ENCODE assay signal across 8 cellular contexts in the genomic region with DNA sequence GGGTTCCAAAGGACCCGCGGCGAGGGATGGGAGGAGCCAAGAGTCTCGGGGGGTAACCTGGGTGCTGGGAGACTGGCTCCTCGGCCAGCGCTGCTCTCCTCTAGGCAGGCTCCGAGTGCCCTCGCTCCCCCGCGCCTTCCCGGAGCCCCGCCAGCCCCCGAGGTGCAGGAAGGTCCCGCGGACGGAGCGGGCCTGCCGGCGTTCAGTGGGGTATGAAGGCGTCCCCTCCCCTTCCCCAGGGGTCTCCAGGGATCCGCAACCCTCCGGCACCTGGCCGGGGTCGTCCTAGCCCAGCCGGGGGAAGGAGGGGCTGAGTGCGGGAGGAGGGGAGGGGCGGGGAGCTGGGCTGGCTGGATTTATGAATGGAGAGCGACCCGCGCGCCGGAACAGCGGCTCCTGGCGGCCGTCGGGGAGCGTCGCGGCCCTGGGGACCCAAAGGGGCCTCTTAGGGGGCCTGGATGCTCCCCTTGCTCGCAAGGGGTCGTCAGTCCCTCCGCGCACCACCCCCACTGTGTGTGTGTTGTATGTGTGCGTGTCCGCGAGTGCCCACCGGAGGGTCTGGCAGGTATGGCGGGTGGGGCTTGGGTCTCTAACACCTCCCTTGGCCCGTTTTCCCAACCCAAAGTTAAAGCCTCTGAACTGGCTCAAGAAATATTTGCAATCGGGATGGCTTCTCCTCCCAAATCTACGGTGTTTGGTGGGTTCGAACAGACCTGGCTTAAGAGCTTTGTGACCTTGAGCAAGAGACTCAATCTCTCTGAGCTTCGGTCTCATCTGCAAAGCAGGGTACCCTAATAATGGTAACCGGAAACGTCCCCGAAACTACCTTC. TPM values are rescaled to one million over a fixed set of nuclear protein-coding genes. Genes with fewer than 3 reads are reported as not detected.
A peak's percentile ranks its signal among the peaks of the same experiment; 100 is the strongest.
DNase-seq lines count a peak whose midpoint lies in the region; TF ChIP-seq lines count a peak whose summit lies in the region.

No MANE protein-coding gene starts in this region.

- DNase-seq in NCI-H1092 (lab: John Stamatoyannopoulos, UW) (peak; percentile 19), NCI-H1092 treated with DMSO at 0.1 percent for 48 hours (lab: John Stamatoyannopoulos, UW) (no peak), MM.1S (peak; percentile 31), suprapubic skin (ENCODE audit: low spot score in 2 of 2) (peak in 1 of 2 donors; percentile 72), SKM-1 (lab: John Stamatoyannopoulos, UW; ENCODE audit: unreplicated experiment) (no peak)
- peak; percentile 48 for DNase-seq in activated CD4-positive, CD25-positive, alpha-beta regulatory T cell treated with anti-CD3 and anti-CD28 coated beads, Interleukin-2, amount 50 U/mL, for 72 hours

- H3K27ac ChIP-seq in MM.1S (ENCODE audit: low read length) = no peak overlapping the region
- no peak overlapping the region for H3K27ac ChIP-seq in ectodermal cell (ENCODE audit: insufficient read depth, low read depth, low read length, poor library complexity, severe bottlenecking)
- no peak overlapping the region for H3K27ac ChIP-seq in suprapubic skin

- H4K20me1 ChIP-seq in MM.1S (ENCODE audit: insufficient read depth, low read length) = no peaks in the 10 kb centered on the region

- H2AFZ ChIP-seq in MM.1S (ENCODE audit: low read length) = peak overlapping the region; percentile 94

- peak overlapping the region; percentile 98 for H3K4me2 ChIP-seq in MM.1S (ENCODE audit: low read depth, low read length)

- H3K9me3 ChIP-seq in MM.1S (replicated peaks; ENCODE audit: insufficient read depth, low read length) (no peaks in the 10 kb centered on the region), ectodermal cell (ENCODE audit: control insufficient read depth, low read length) (no peaks in the 10 kb centered on the region), mucosa of stomach (ENCODE audit: control insufficient read depth, low read length) (no peaks in the 10 kb centered on the region), suprapubic skin (no peaks in the 10 kb centered on the region)

- H3K9ac ChIP-seq in MM.1S (ENCODE audit: low read length) (peak overlapping the region; percentile 44; the same call in 1 of the 2 replicates), mucosa of stomach (ENCODE audit: low read length) (peak overlapping the region; percentile 34)

- H3K79me2 ChIP-seq in MM.1S (ENCODE audit: low read length) = no peaks in the 10 kb centered on the region

- no peaks in the 10 kb centered on the region for H3K9me2 ChIP-seq in MM.1S (replicated peaks; ENCODE audit: insufficient read depth, low read length)

- H3F3A ChIP-seq in MM.1S (ENCODE audit: insufficient read depth, low read length) = no peaks in the 10 kb centered on the region

- H3K27me3 ChIP-seq in MM.1S (replicated peaks; ENCODE audit: insufficient read depth, low read length) = peaks cover 18% of the 10 kb centered on the region
- peaks cover 35% of the 10 kb centered on the region for H3K27me3 ChIP-seq in ectodermal cell (ENCODE audit: control insufficient read depth, insufficient read depth, low read length, poor library complexity, severe bottlenecking)
- peaks cover 45% of the 10 kb centered on the region for H3K27me3 ChIP-seq in mucosa of stomach (ENCODE audit: control insufficient read depth, insufficient read depth, low read length)
- peaks cover 33% of the 10 kb centered on the region for H3K27me3 ChIP-seq in suprapubic skin

- WGBS in ectodermal cell, 2 experiments = 12% methylated on average over 56 of the region's 56 CpGs
- 33% methylated on average over 15 of the region's 56 CpGs for WGBS in suprapubic skin

- H3K4me3 ChIP-seq in MM.1S (ENCODE audit: low read length) (peak overlapping the region; percentile 71), ectodermal cell (ENCODE audit: insufficient read depth, low read depth, low read length) (peak overlapping the region; percentile 52), mucosa of stomach (ENCODE audit: low read length) (no peak overlapping the region), suprapubic skin (peak overlapping the region; percentile 56)

- H3K36me3 ChIP-seq in MM.1S (replicated peaks; ENCODE audit: insufficient read depth, low read length) (no peaks in the 10 kb centered on the region), ectodermal cell (ENCODE audit: control insufficient read depth, insufficient read depth, low read length) (no peaks in the 10 kb centered on the region), mucosa of stomach (ENCODE audit: control insufficient read depth, insufficient read depth, low read length) (no peaks in the 10 kb centered on the region), suprapubic skin (no peaks in the 10 kb centered on the region)

- TF ChIP-seq EP300 in suprapubic skin (IDR thresholded peaks at IDR 0.05) = no peak

- TF ChIP-seq POLR2A in suprapubic skin (IDR thresholded peaks at IDR 0.05) = no peak

- H3K4me1 ChIP-seq in MM.1S (ENCODE audit: low read length) (no peaks in the 10 kb centered on the region), ectodermal cell (ENCODE audit: control insufficient read depth, insufficient read depth, low read length) (peaks cover 5% of the 10 kb centered on the region), mucosa of stomach (ENCODE audit: control insufficient read depth, insufficient read depth, low read length) (peaks cover 7% of the 10 kb centered on the region), suprapubic skin (peaks cover 13% of the 10 kb centered on the region)

- TF ChIP-seq CTCF in MM.1S (IDR thresholded peaks at IDR 0.05; ENCODE audit: low read length) (peak; percentile 78), suprapubic skin (IDR thresholded peaks at IDR 0.05) (peak; percentile 32 to 92)

RNA-seq across cellular contexts. Expression of a gene that starts 0.6 kb away (rescaled TPM):
- not detected for polyA plus RNA-seq in ectodermal cell (2013, experiment 1 of 4)
- not detected for polyA plus RNA-seq in ectodermal cell (2013, experiment 2 of 4)
- not detected for polyA plus RNA-seq in ectodermal cell (2013, experiment 3 of 4)
- polyA plus RNA-seq in ectodermal cell (2013, experiment 4 of 4) = not detected
- total RNA-seq in suprapubic skin = not detected

RNA-seq across cellular contexts. Expression of a gene that starts 26.5 kb away (rescaled TPM):
- polyA plus RNA-seq in ectodermal cell (2013, experiment 1 of 4) = 54.4 TPM
- 51.9 TPM for polyA plus RNA-seq in ectodermal cell (2013, experiment 2 of 4)
- 40.6 TPM for polyA plus RNA-seq in ectodermal cell (2013, experiment 3 of 4)
- polyA plus RNA-seq in ectodermal cell (2013, experiment 4 of 4) = 46.1 TPM
- total RNA-seq in suprapubic skin = 100 to 1,000 TPM in 3 of 4 donors, 10 to 100 TPM in 1; 97.9 to 117 (median 103) TPM

RNA-seq across cellular contexts. Expression of a gene that starts 41.8 kb away (rescaled TPM):
- polyA plus RNA-seq in ectodermal cell (2013, experiment 1 of 4) = not detected
- polyA plus RNA-seq in ectodermal cell (2013, experiment 2 of 4) = not detected
- 0.43 TPM for polyA plus RNA-seq in ectodermal cell (2013, experiment 3 of 4)
- polyA plus RNA-seq in ectodermal cell (2013, experiment 4 of 4) = 0.12 TPM
- total RNA-seq in suprapubic skin = 10 to 100 TPM; 40.1 to 78.5 (median 64.0) TPM

Comparison
In these comparisons a context has a peak if more than half of its experiments do, and no peak if none do; other contexts are left out.
1. DNase-seq: peak in NCI-H1092 (single experiment), MM.1S (single experiment) and activated CD4-positive, CD25-positive, alpha-beta regulatory T cell treated with anti-CD3 and anti-CD28 coated beads, Interleukin-2, amount 50 U/mL, for 72 hours (single experiment); none in NCI-H1092 treated with DMSO at 0.1 percent for 48 hours (single experiment) and SKM-1 (single experiment).